In genomic region chr1:213987876-213988638, GRCh38 we compare ENCODE assay signal across 8 cellular contexts. TPM values are rescaled to one million over a fixed set of nuclear protein-coding genes. Genes with fewer than 3 reads are reported as not detected.
DNase-seq lines count a peak whose midpoint lies in the region; ATAC-seq, FAIRE-seq and TF ChIP-seq lines count a peak whose summit lies in the region.

PROX1 (plus strand) TSS chr1:213987973; CDS start chr1:213996536, 8,563 bp downstream.

- H3K4me3 ChIP-seq in KMS-11 (IDR thresholded peaks at IDR 0.05; ENCODE audit: insufficient read depth, low read depth, low read length) (peak within 1 kb of the TSS; percentile 84), Peyer's patch (peak within 1 kb of the TSS; percentile 38 to 76 (median 54)), left ventricle myocardium inferior (peak within 1 kb of the TSS; percentile 75), pancreas (peak within 1 kb of the TSS; percentile 46 to 67 (median 54))

- 0 to 1% methylated on average over 33 to 34 of the region's 34 CpGs for WGBS in pancreas, 2 donors

- FAIRE-seq in pancreas (lab: Jason Lieb, UNC), result peak; percentile 17

- peak; percentile 89 for DNase-seq in DMS53 treated with DMSO at 0.1 percent for 48 hours (lab: John Stamatoyannopoulos, UW; ENCODE audit: unreplicated experiment)
- peak; percentile 65 to 84 (median 83) for DNase-seq in Peyer's patch
- DNase-seq in astrocyte of the hippocampus (ENCODE audit: low read depth, low spot score), result peak; percentile 95
- DNase-seq in left ventricle myocardium inferior, result peak; percentile 78
- peak; percentile 84 to 92 (median 88) for DNase-seq in pancreas
- no peak for DNase-seq in activated gamma-delta T cell (lab: John Stamatoyannopoulos, UW)

- peak within 1 kb of the TSS; percentile 98 for H2AFZ ChIP-seq in KMS-11 (ENCODE audit: low read depth)

- TF ChIP-seq POLR2A in Peyer's patch (IDR thresholded peaks at IDR 0.05), result peak; percentile 56 to 58

- peak within 1 kb of the TSS; percentile 96 for H3K4me2 ChIP-seq in KMS-11

- ATAC-seq in GM21723 (IDR thresholded peaks at IDR 0.05; ENCODE audit: unreplicated experiment) (peak; percentile 86), pancreas (peak; percentile 73 to 82 (median 78))

- H3K27me3 ChIP-seq in KMS-11 (ENCODE audit: insufficient read depth, low read depth) (no peaks in the 10 kb centered on the region), Peyer's patch (peaks cover 0 to 33% of the 10 kb centered on the region in 2 donors), left ventricle myocardium inferior (ENCODE audit: low read depth) (peaks cover 62% of the 10 kb centered on the region), pancreas (no peaks in the 10 kb centered on the region)

- intact Hi-C loops in left ventricle myocardium inferior (cut with micrococcal nuclease), result no loop called here
- intact Hi-C loops in pancreas (cut with DNase I), result loop anchor here in 1 of 3 donors (10.0 kb wide), 1 partner anchor 403 kb away; no protein-coding TSS in a partner anchor

- TF ChIP-seq CTCF in KMS-11 (conservative IDR thresholded peaks at IDR 0.05; ENCODE audit: low read depth, low read length), result no peak
- TF ChIP-seq CTCF in Peyer's patch (IDR thresholded peaks at IDR 0.05), result no peak
- TF ChIP-seq CTCF in left ventricle myocardium inferior (IDR thresholded peaks at IDR 0.05; ENCODE audit: borderline replicate concordance), result no peak
- TF ChIP-seq CTCF in pancreas (IDR thresholded peaks at IDR 0.05), result no peak

- H3K4me1 ChIP-seq in KMS-11 (ENCODE audit: low read depth, poor library complexity, severe bottlenecking) (peaks cover 6% of the 10 kb centered on the region), Peyer's patch (peaks cover 0 to 25% (median 0%) of the 10 kb centered on the region in 4 donors), left ventricle myocardium inferior (peaks cover 61% of the 10 kb centered on the region), pancreas (peaks cover 0 to 9% (median 5%) of the 10 kb centered on the region in 3 donors)

- H3K27ac ChIP-seq in KMS-11 (peak within 1 kb of the TSS; percentile 23; the same call in 1 of the 2 replicates), Peyer's patch (peak within 1 kb of the TSS; percentile 66 to 81 (median 68)), left ventricle myocardium inferior (replicated peaks) (peak within 1 kb of the TSS; percentile 92), pancreas (peak within 1 kb of the TSS; percentile 83 to 94 (median 91))

- H3K79me2 ChIP-seq in KMS-11 (ENCODE audit: insufficient read depth, low read depth), result no peaks in the 10 kb centered on the region

- no peaks in the 10 kb centered on the region for H3K36me3 ChIP-seq in KMS-11 (ENCODE audit: insufficient read depth)
- no peaks in the 10 kb centered on the region for H3K36me3 ChIP-seq in Peyer's patch
- H3K36me3 ChIP-seq in left ventricle myocardium inferior, result no peaks in the 10 kb centered on the region
- no peaks in the 10 kb centered on the region for H3K36me3 ChIP-seq in pancreas

- H3K9ac ChIP-seq in KMS-11, result peak within 1 kb of the TSS; percentile 33; the same call in 1 of the 2 replicates

- H4K20me1 ChIP-seq in KMS-11 (ENCODE audit: insufficient read depth), result no peaks in the 10 kb centered on the region

- H3K9me3 ChIP-seq in Peyer's patch (no peaks in the 10 kb centered on the region), left ventricle myocardium inferior (replicated peaks) (no peaks in the 10 kb centered on the region), pancreas (no peaks in the 10 kb centered on the region)

RNA-seq across cellular contexts. Expression of gene PROX1, which starts in this region (rescaled TPM):
- total RNA-seq in Peyer's patch (10 to 100 TPM in 2 of 4 donors, 1 to 10 TPM in 2; 7.4 to 26.4 (median 13.7) TPM), left ventricle myocardium inferior (80.6 TPM), pancreas (10 to 100 TPM; 32.8 to 66.4 (median 38.4) TPM)
- polyA plus RNA-seq in pancreas, result 1 to 10 TPM; 8.4 to 8.9 TPM

Comparison
In these comparisons a context has a peak if more than half of its experiments do, and no peak if none do; other contexts are left out.
1. H3K27ac ChIP-seq: peak in every context shown above with its lines; median percentile 92 in left ventricle myocardium inferior; 91 in pancreas; 68 in Peyer's patch; 23 in KMS-11.